Comparison of ENCODE assay signal across 14 cellular contexts in genomic region chr16:77647726-77648125, GRCh38.
DNase-seq lines count a peak whose midpoint lies in the region; ATAC-seq and TF ChIP-seq lines count a peak whose summit lies in the region.
"Had no signal": no experiment of that assay in that cellular context is flagged by ENCODE, and none has a peak within 500 bp of the region (broad histone marks: within the 10 kb centered on the region; RNA-seq: fewer than 3 reads in every experiment).

No MANE protein-coding gene starts in this region.

- TF ChIP-seq POLR2A in suprapubic skin (IDR thresholded peaks at IDR 0.05), result no peak

- TF ChIP-seq CTCF in astrocyte of the spinal cord (IDR thresholded peaks at IDR 0.05; ENCODE audit: low read depth, low read length) (no peak), fibroblast of the aortic adventitia (IDR thresholded peaks at IDR 0.05; ENCODE audit: insufficient read depth, low read length) (no peak), suprapubic skin (IDR thresholded peaks at IDR 0.05) (no peak), right atrium auricular region (IDR thresholded peaks at IDR 0.05) (no peak)

- 36% methylated on average over 1 of the region's 1 CpG for WGBS in suprapubic skin

- no peak for ATAC-seq in HG02763 (IDR thresholded peaks at IDR 0.05; ENCODE audit: unreplicated experiment)
- ATAC-seq: GM12878 had no signal

- no peaks in the 10 kb centered on the region for H3K9me3 ChIP-seq in suprapubic skin
- no peaks in the 10 kb centered on the region for H3K9me3 ChIP-seq in right atrium auricular region
- H3K9me3 ChIP-seq: BLaER1 had no signal

- in situ Hi-C loops in astrocyte of the spinal cord (cut with HindIII; ENCODE audit: low sequenced_read_pairs), result no loop called here

- H3K36me3 ChIP-seq in suprapubic skin (no peaks in the 10 kb centered on the region), right atrium auricular region (no peaks in the 10 kb centered on the region)
- H3K36me3 ChIP-seq: BLaER1 had no signal

- H3K27me3 ChIP-seq in suprapubic skin (no peaks in the 10 kb centered on the region), right atrium auricular region (no peaks in the 10 kb centered on the region)
- H3K27me3 ChIP-seq: BLaER1 had no signal

- H3K4me1 ChIP-seq in suprapubic skin (no peaks in the 10 kb centered on the region), right atrium auricular region (no peaks in the 10 kb centered on the region)
- H3K4me1 ChIP-seq: BLaER1 had no signal

- no peak overlapping the region for H3K4me3 ChIP-seq in astrocyte of the spinal cord (ENCODE audit: low read depth, low read length)
- H3K4me3 ChIP-seq in fibroblast of the aortic adventitia (ENCODE audit: low read depth, low read length), result no peak overlapping the region
- H3K4me3 ChIP-seq in suprapubic skin, result no peak overlapping the region
- no peak overlapping the region for H3K4me3 ChIP-seq in right atrium auricular region
- H3K4me3 ChIP-seq: BLaER1, GM12878 had no signal

- H3K27ac ChIP-seq in suprapubic skin (peak overlapping the region; percentile 10), right atrium auricular region (no peak overlapping the region)
- H3K27ac ChIP-seq: BLaER1 had no signal

- DNase-seq in amniotic epithelial cell (ENCODE audit: low read depth) (peak; percentile 3), astrocyte of the spinal cord (ENCODE audit: low read depth, low spot score) (peak; percentile 2), fibroblast of the aortic adventitia (ENCODE audit: low read depth) (peak; percentile 43), suprapubic skin (ENCODE audit: low spot score in 2 of 2) (no peak), right atrium auricular region (ENCODE audit: low spot score) (no peak), NCI-H510A treated with DMSO at 0.1 percent for 48 hours (lab: John Stamatoyannopoulos, UW) (no peak)
- DNase-seq: 8988T; CD4-positive, alpha-beta memory T cell; DMS153; DMS79 treated with DMSO at 0.1 percent for 48 hours; H9 had no signal

- no peak for TF ChIP-seq EP300 in suprapubic skin (IDR thresholded peaks at IDR 0.05)

Comparison
In these comparisons a context has a peak if more than half of its experiments do, and no peak if none do; other contexts are left out.
1. DNase-seq: peak in amniotic epithelial cell (single experiment), astrocyte of the spinal cord (single experiment) and fibroblast of the aortic adventitia (single experiment); none in suprapubic skin (0 of 2), right atrium auricular region (single experiment) and NCI-H510A treated with DMSO at 0.1 percent for 48 hours (single experiment).